21 cellular contexts compared by ENCODE assay signal in the genomic region with DNA sequence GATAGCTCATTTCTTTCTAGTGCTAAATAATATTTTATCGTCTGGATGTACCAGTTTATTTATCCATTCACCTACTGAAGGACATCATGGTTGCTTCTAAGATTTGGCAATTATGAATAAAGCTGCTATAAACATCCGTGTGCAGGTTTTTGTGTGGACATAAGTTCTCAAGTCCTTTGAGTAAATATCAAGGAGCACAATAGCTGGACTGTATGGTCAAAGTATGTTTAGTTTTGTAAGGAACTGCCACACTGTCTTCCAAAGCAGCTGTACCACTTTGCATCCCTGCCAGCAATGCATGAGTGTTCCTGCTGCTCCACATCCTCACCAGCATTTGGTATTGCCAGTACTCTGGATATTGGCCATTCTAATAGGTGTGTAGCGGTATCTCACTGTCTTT.
DNase-seq lines count a peak whose midpoint lies in the region; ATAC-seq, FAIRE-seq and TF ChIP-seq lines count a peak whose summit lies in the region.
"Had no signal": no experiment of that assay in that cellular context is flagged by ENCODE, and none has a peak within 500 bp of the region (broad histone marks: within the 10 kb centered on the region; RNA-seq: fewer than 3 reads in every experiment).

No MANE protein-coding gene starts in this region.

- no peak for ATAC-seq in A549
- ATAC-seq in HG02970 (IDR thresholded peaks at IDR 0.05; ENCODE audit: low FRiP score, unreplicated experiment) = no peak
- ATAC-seq: CD8-positive, alpha-beta T cell had no signal

- H3K4me3 ChIP-seq in A549 = no peak overlapping the region
- H3K4me3 ChIP-seq in LNCaP clone FGC (ENCODE audit: low read depth, low read length) = no peak overlapping the region
- H3K4me3 ChIP-seq in prostate gland = no peak overlapping the region
- H3K4me3 ChIP-seq: BLaER1 had no signal

- CTCF ChIA-PET in A549 (lab: Yijun Ruan, JAX) = interaction anchor here (1.4 to 2.3 kb wide), 2 partner anchors 8 to 37 kb away, joined by 8 to 10 read pairs; no protein-coding TSS in a partner anchor

- H3K4me2 ChIP-seq in A549 = peak overlapping the region; percentile 35; the same call in 1 of the 3 replicates
- H3K4me2 ChIP-seq: BLaER1 had no signal

- no peak for DNase-seq in A549 (ENCODE audit: low read depth in 1 of 2, low spot score in 1 of 2)
- DNase-seq in LNCaP clone FGC (ENCODE audit: low read depth) = peak; percentile 96
- DNase-seq in prostate gland (ENCODE audit: low spot score) = peak; percentile 73
- DNase-seq in NCI-H1105 (lab: John Stamatoyannopoulos, UW) = no peak
- no peak for DNase-seq in NK-92 treated with Interleukin-12 subunit alpha and Interleukin-12 subunit beta, amount 100 ng/mL, for 24 hours (lab: John Stamatoyannopoulos, UW)
- DNase-seq: ACHN; BE2C; C1 segment of cervical spinal cord; Caco-2; Calu3; CD4-positive, alpha-beta T cell; CD8-positive, alpha-beta T cell; DMS79 treated with DMSO at 0.1 percent for 48 hours; GF-D8 had no signal

- FAIRE-seq in A549 (lab: Jason Lieb, UNC) = no peak
- FAIRE-seq: D721Med, G401.6, GM12891, GM19239 had no signal

- TF ChIP-seq CTCF in 22Rv1 (IDR thresholded peaks at IDR 0.05) (no peak), A549 (IDR thresholded peaks at IDR 0.05) (no peak), LNCaP clone FGC (IDR thresholded peaks at IDR 0.05; ENCODE audit: control insufficient read depth, extremely low read depth, insufficient read depth) (no peak), prostate gland (IDR thresholded peaks at IDR 0.05) (no peak)

- TF ChIP-seq RAD21 in A549 (conservative IDR thresholded peaks at IDR 0.05 in 1 of 2, IDR thresholded peaks at IDR 0.05 in 1 of 2) = no peak

- WGBS in A549 (ENCODE audit: missing lambda C conversion rate) = 18% methylated on average over 3 of the region's 3 CpGs
- 48% methylated on average over 3 of the region's 3 CpGs for WGBS in prostate gland

- intact Hi-C loops in prostate gland (cut with DNase I) = no loop called here

- TF ChIP-seq POLR2A in A549 (IDR thresholded peaks at IDR 0.05; ENCODE audit: low read length) = no peak
- TF ChIP-seq POLR2A in prostate gland (IDR thresholded peaks at IDR 0.05) = no peak

- no peak for TF ChIP-seq EP300 in A549 (IDR thresholded peaks at IDR 0.05)

- peaks cover 29% of the 10 kb centered on the region; the same call in 2 of the 3 replicates for H3K4me1 ChIP-seq in A549
- H3K4me1 ChIP-seq in prostate gland (replicated peaks) = no peaks in the 10 kb centered on the region
- H3K4me1 ChIP-seq: BE2C, BLaER1, Caco-2 had no signal

- H3K27ac ChIP-seq in 22Rv1 (peak overlapping the region; percentile 87), A549 (peak overlapping the region in 1 of 2 experiments; percentile 92; a peak in 1 of 6 replicates), prostate gland (peak overlapping the region; percentile 19 to 59)
- H3K27ac ChIP-seq: BLaER1 had no signal

- POLR2A ChIA-PET in A549 (lab: Yijun Ruan, JAX) = no interaction called here

- H3K9me3 ChIP-seq in A549 = peaks cover 2% of the 10 kb centered on the region; the same call in 2 of the 3 replicates
- no peaks in the 10 kb centered on the region for H3K9me3 ChIP-seq in prostate gland
- H3K9me3 ChIP-seq: BE2C, Caco-2 had no signal

- no peaks in the 10 kb centered on the region for H3K36me3 ChIP-seq in prostate gland
- H3K36me3 ChIP-seq: BE2C, BLaER1 had no signal

- H3K27me3 ChIP-seq in prostate gland (replicated peaks; ENCODE audit: insufficient read depth) = no peaks in the 10 kb centered on the region
- H3K27me3 ChIP-seq: BE2C, BLaER1 had no signal

TF ChIP-seq in A549, 52 proteins besides CTCF, POLR2A, EP300 and RAD21:
- TF ChIP-seq PHF8 (IDR thresholded peaks at IDR 0.05; ENCODE audit: borderline replicate concordance, low read depth) (no peak), ZNF302 (CRISPR knock-in tag; IDR thresholded peaks at IDR 0.05) (no peak), EHMT2 (IDR thresholded peaks at IDR 0.05; ENCODE audit: low read depth) (no peak), MAFK (IDR thresholded peaks at IDR 0.05; ENCODE audit: partially characterized antibody) (no peak), ZSCAN20 (CRISPR knock-in tag; IDR thresholded peaks at IDR 0.05) (no peak), ELK1 (IDR thresholded peaks at IDR 0.05; ENCODE audit: low read depth, low read length) (no peak)
- TF ChIP-seq, protein P1, sequence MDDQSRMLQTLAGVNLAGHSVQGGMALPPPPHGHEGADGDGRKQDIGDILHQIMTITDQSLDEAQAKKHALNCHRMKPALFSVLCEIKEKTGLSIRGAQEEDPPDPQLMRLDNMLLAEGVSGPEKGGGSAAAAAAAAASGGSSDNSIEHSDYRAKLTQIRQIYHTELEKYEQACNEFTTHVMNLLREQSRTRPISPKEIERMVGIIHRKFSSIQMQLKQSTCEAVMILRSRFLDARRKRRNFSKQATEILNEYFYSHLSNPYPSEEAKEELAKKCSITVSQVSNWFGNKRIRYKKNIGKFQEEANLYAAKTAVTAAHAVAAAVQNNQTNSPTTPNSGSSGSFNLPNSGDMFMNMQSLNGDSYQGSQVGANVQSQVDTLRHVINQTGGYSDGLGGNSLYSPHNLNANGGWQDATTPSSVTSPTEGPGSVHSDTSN (IDR thresholded peaks at IDR 0.05) = no peak
- TF ChIP-seq, protein P2, sequence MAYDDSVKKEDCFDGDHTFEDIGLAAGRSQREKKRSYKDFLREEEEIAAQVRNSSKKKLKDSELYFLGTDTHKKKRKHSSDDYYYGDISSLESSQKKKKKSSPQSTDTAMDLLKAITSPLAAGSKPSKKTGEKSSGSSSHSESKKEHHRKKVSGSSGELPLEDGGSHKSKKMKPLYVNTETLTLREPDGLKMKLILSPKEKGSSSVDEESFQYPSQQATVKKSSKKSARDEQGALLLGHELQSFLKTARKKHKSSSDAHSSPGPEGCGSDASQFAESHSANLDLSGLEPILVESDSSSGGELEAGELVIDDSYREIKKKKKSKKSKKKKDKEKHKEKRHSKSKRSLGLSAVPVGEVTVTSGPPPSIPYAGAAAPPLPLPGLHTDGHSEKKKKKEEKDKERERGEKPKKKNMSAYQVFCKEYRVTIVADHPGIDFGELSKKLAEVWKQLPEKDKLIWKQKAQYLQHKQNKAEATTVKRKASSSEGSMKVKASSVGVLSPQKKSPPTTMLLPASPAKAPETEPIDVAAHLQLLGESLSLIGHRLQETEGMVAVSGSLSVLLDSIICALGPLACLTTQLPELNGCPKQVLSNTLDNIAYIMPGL (CRISPR knock-in tag; IDR thresholded peaks at IDR 0.05; ENCODE audit: borderline replicate concordance) = no peak

Comparison
In these comparisons a context has a peak if more than half of its experiments do, and no peak if none do; other contexts are left out.
1. DNase-seq: peak in LNCaP clone FGC (single experiment) and prostate gland (single experiment); none in A549 (0 of 2), NCI-H1105 (single experiment) and NK-92 treated with Interleukin-12 subunit alpha and Interleukin-12 subunit beta, amount 100 ng/mL, for 24 hours (single experiment).